ENCODE assay signal across 22 cellular contexts in genomic region chr7:30616318-30616717, GRCh38. TPM values are rescaled to one million over a fixed set of nuclear protein-coding genes. Genes with fewer than 3 reads are reported as not detected.
DNase-seq lines count a peak whose midpoint lies in the region; ATAC-seq and TF ChIP-seq lines count a peak whose summit lies in the region.
"Had no signal": no experiment of that assay in that cellular context is flagged by ENCODE, and none has a peak within 500 bp of the region (broad histone marks: within the 10 kb centered on the region; RNA-seq: fewer than 3 reads in every experiment).

No MANE protein-coding gene starts in this region.

- no peak for ATAC-seq in activated naive CD8-positive, alpha-beta T cell treated with anti-CD3 and anti-CD28 coated beads, Interleukin-2, amount 50 U/mL, for 24 hours
- ATAC-seq in left colon (peak; percentile 43), HG02870 (IDR thresholded peaks at IDR 0.05; ENCODE audit: unreplicated experiment) (no peak)
- ATAC-seq: CD8-positive, alpha-beta T cell; K562 had no signal

- H4K8ac ChIP-seq in mesendoderm (ENCODE audit: low read depth, low read length) = no peak overlapping the region

- H3K4me2 ChIP-seq in mesendoderm (ENCODE audit: low read length) = no peak overlapping the region

- peaks cover 51% of the 10 kb centered on the region for H3K36me3 Mint-ChIP-seq in activated naive CD8-positive, alpha-beta T cell treated with anti-CD3 and anti-CD28 coated beads for 36 hours
- peaks cover 82% of the 10 kb centered on the region for H3K36me3 Mint-ChIP-seq in activated naive CD8-positive, alpha-beta T cell treated with anti-CD3 and anti-CD28 coated beads, Interleukin-2, amount 50 U/mL, for 24 hours (ENCODE audit: low read depth)

- no peaks in the 10 kb centered on the region for H3K4me1 ChIP-seq in mesendoderm (ENCODE audit: control insufficient read depth, low read depth, low read length)
- H3K4me1 ChIP-seq: Caco-2 had no signal

- H3K23ac ChIP-seq in mesendoderm (ENCODE audit: low read length) = no peak overlapping the region

- H4K5ac ChIP-seq in mesendoderm (ENCODE audit: low read length) = no peak overlapping the region

- H3K9me3 Mint-ChIP-seq in activated naive CD8-positive, alpha-beta T cell treated with anti-CD3 and anti-CD28 coated beads for 36 hours = no peaks in the 10 kb centered on the region
- H3K9me3 Mint-ChIP-seq in activated naive CD8-positive, alpha-beta T cell treated with anti-CD3 and anti-CD28 coated beads, Interleukin-2, amount 50 U/mL, for 24 hours = no peaks in the 10 kb centered on the region
- H3K9me3 Mint-ChIP-seq: CD8-positive, alpha-beta T cell had no signal

- DNase-seq in activated naive CD8-positive, alpha-beta T cell treated with anti-CD3 and anti-CD28 coated beads for 36 hours = no peak
- no peak for DNase-seq in activated naive CD8-positive, alpha-beta T cell treated with anti-CD3 and anti-CD28 coated beads, Interleukin-2, amount 50 U/mL, for 24 hours
- DNase-seq in EH (ENCODE audit: low read depth) = peak; percentile 10
- peak; percentile 75 for DNase-seq in LNCaP clone FGC (ENCODE audit: low read depth)
- DNase-seq in left colon = no peak
- DNase-seq in NCI-H1436 treated with DMSO at 0.1 percent for 48 hours (lab: John Stamatoyannopoulos, UW) = no peak
- no peak for DNase-seq in mesendoderm
- DNase-seq: Caco-2; CD8-positive, alpha-beta T cell; DMS79 treated with DMSO at 0.1 percent for 48 hours; HCEC 1CT; MG63; NCI-H1105 treated with DMSO at 0.1 percent for 48 hours; NCI-H446; NCI-H524 treated with DMSO at 0.1 percent for 48 hours; NCI-H82; RPMI8226; SHP77 had no signal

- no peak overlapping the region for H3K56ac ChIP-seq in mesendoderm (ENCODE audit: low read length)

- no peak overlapping the region for H3K9ac ChIP-seq in mesendoderm (ENCODE audit: low read length)

- H2BK5ac ChIP-seq in mesendoderm (ENCODE audit: low read length) = no peak overlapping the region

- H3K27ac ChIP-seq in mesendoderm (ENCODE audit: low read depth, low read length) = no peak overlapping the region
- H3K27ac ChIP-seq: C4-2B had no signal

- H3K4me3 Mint-ChIP-seq in activated naive CD8-positive, alpha-beta T cell treated with anti-CD3 and anti-CD28 coated beads for 36 hours = no peak overlapping the region
- H3K4me3 Mint-ChIP-seq in activated naive CD8-positive, alpha-beta T cell treated with anti-CD3 and anti-CD28 coated beads, Interleukin-2, amount 50 U/mL, for 24 hours = no peak overlapping the region
- H3K4me3 Mint-ChIP-seq: B cell; CD8-positive, alpha-beta T cell had no signal

- H3K18ac ChIP-seq in mesendoderm (ENCODE audit: low read length) = no peak overlapping the region

- H2AK5ac ChIP-seq in mesendoderm (ENCODE audit: low read length) = no peak overlapping the region

- H3K4me1 Mint-ChIP-seq in activated naive CD8-positive, alpha-beta T cell treated with anti-CD3 and anti-CD28 coated beads for 36 hours = peaks cover 25% of the 10 kb centered on the region
- H3K4me1 Mint-ChIP-seq in activated naive CD8-positive, alpha-beta T cell treated with anti-CD3 and anti-CD28 coated beads, Interleukin-2, amount 50 U/mL, for 24 hours = peaks cover 25% of the 10 kb centered on the region
- H3K4me1 Mint-ChIP-seq: B cell had no signal

- no peak overlapping the region for H3K4me3 ChIP-seq in LNCaP clone FGC (ENCODE audit: low read depth, low read length)
- no peak overlapping the region for H3K4me3 ChIP-seq in mesendoderm (ENCODE audit: low read length)
- H3K4me3 ChIP-seq: K562, MG63 had no signal

- H3K27me3 Mint-ChIP-seq in activated naive CD8-positive, alpha-beta T cell treated with anti-CD3 and anti-CD28 coated beads for 36 hours = no peaks in the 10 kb centered on the region
- no peaks in the 10 kb centered on the region for H3K27me3 Mint-ChIP-seq in activated naive CD8-positive, alpha-beta T cell treated with anti-CD3 and anti-CD28 coated beads, Interleukin-2, amount 50 U/mL, for 24 hours
- H3K27me3 Mint-ChIP-seq: B cell had no signal

- peaks cover 13% of the 10 kb centered on the region for H3K79me2 ChIP-seq in mesendoderm (ENCODE audit: control insufficient read depth, insufficient read depth, low read length)

- no peak overlapping the region for H3K4ac ChIP-seq in mesendoderm (ENCODE audit: low read depth, low read length)

- peaks cover 17% of the 10 kb centered on the region for H3K79me1 ChIP-seq in mesendoderm (ENCODE audit: low read length)

- H2BK120ac ChIP-seq in mesendoderm (ENCODE audit: low read depth, low read length) = no peak overlapping the region

- H3K27ac Mint-ChIP-seq in activated naive CD8-positive, alpha-beta T cell treated with anti-CD3 and anti-CD28 coated beads for 36 hours = peak overlapping the region; percentile 34
- no peak overlapping the region for H3K27ac Mint-ChIP-seq in activated naive CD8-positive, alpha-beta T cell treated with anti-CD3 and anti-CD28 coated beads, Interleukin-2, amount 50 U/mL, for 24 hours
- H3K27ac Mint-ChIP-seq: B cell; CD8-positive, alpha-beta T cell had no signal

- no peak for TF ChIP-seq CTCF in LNCaP clone FGC (IDR thresholded peaks at IDR 0.05; ENCODE audit: control insufficient read depth, extremely low read depth, insufficient read depth)

- intact Hi-C loops in left colon (cut with DNase I, micrococcal nuclease) = no loop called here

- no peaks in the 10 kb centered on the region for H3K27me3 ChIP-seq in mesendoderm (ENCODE audit: insufficient read depth, low read length, poor library complexity)
- H3K27me3 ChIP-seq: MG63 had no signal

- H2BK15ac ChIP-seq in mesendoderm (replicated peaks; ENCODE audit: low read depth) = no peak overlapping the region

- peaks cover 20% of the 10 kb centered on the region for H3K36me3 ChIP-seq in mesendoderm (ENCODE audit: control insufficient read depth, insufficient read depth, low read length)

- WGBS in mesendoderm (ENCODE audit: extremely low coverage, insufficient coverage, low lambda C conversion rate) = no CpG with 5 or more reads among the region's 4 CpGs

RNA-seq across cellular contexts. Expression of gene GARS1, which starts 21.6 kb away (rescaled TPM):
- total RNA-seq in activated naive CD8-positive, alpha-beta T cell treated with anti-CD3 and anti-CD28 coated beads for 36 hours = 100 to 1,000 TPM; 366 to 384 TPM
- 100 to 1,000 TPM in 1 of 2 donors, 10 to 100 TPM in 1; 57.8 to 104 TPM for total RNA-seq in left colon
- 333 TPM for polyA plus RNA-seq in mesendoderm (2013, experiment 1 of 2)
- 336 TPM for polyA plus RNA-seq in mesendoderm (2013, experiment 2 of 2)

Comparison
In these comparisons a context has a peak if more than half of its experiments do, and no peak if none do; other contexts are left out.
1. DNase-seq: peak in EH (single experiment) and LNCaP clone FGC (single experiment); none in activated naive CD8-positive, alpha-beta T cell treated with anti-CD3 and anti-CD28 coated beads for 36 hours (single experiment), activated naive CD8-positive, alpha-beta T cell treated with anti-CD3 and anti-CD28 coated beads, Interleukin-2, amount 50 U/mL, for 24 hours (single experiment), left colon (0 of 2), NCI-H1436 treated with DMSO at 0.1 percent for 48 hours (single experiment) and mesendoderm (single experiment).